Comparison of ENCODE assay signal across 11 cellular contexts in the genomic region with DNA sequence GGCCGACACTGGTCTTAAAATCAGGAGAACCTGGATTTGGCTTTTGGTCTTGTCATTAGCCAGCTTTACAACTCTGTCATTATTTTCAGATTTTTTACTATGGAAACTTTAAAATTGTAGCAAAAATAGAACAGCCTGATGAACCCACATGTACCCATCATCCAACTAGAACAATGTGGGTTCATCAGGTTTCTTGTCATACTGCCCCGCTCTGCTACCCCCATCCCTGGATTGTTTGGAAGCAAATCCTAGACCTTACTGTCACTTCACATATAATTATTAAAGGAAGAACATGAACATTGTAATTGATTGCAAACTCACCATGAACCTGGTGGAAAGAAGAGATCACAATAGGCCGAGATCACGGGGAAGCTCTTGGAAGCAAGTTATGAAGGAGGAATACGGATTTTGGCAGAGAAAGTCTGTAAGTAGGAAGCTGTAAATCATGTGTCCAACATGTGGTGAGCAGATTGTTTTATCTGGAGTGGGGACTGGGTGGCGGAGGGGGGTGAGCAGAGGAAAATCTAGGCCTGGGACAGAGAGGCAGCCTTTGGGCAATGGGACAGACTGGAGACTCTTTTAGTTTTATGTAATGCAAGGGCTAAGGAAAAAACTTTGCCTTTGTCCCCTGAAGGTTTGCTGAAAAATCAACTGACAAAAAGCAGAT.
DNase-seq lines count a peak whose midpoint lies in the region; ATAC-seq and TF ChIP-seq lines count a peak whose summit lies in the region.
"Had no signal": no experiment of that assay in that cellular context is flagged by ENCODE, and none has a peak within 500 bp of the region (broad histone marks: within the 10 kb centered on the region; RNA-seq: fewer than 3 reads in every experiment).

No MANE protein-coding gene starts in this region.

- no peak overlapping the region for H3K9ac ChIP-seq in rectal smooth muscle tissue (ENCODE audit: low read length)

- H3K27me3 Mint-ChIP-seq in T-helper 17 cell: no peaks in the 10 kb centered on the region

- no peaks in the 10 kb centered on the region for H3K27me3 ChIP-seq in rectal smooth muscle tissue (ENCODE audit: control insufficient read depth, insufficient read depth, low read length)
- H3K27me3 ChIP-seq: hepatocyte had no signal

- H3K36me3 Mint-ChIP-seq in T-helper 17 cell (ENCODE audit: low read depth): peaks cover 2% of the 10 kb centered on the region

- H3K4me1 Mint-ChIP-seq in T-helper 17 cell: peaks cover 42% of the 10 kb centered on the region

- H3K36me3 ChIP-seq in rectal smooth muscle tissue (ENCODE audit: control insufficient read depth, insufficient read depth, low read length): no peaks in the 10 kb centered on the region

- H3K4me1 ChIP-seq in rectal smooth muscle tissue (ENCODE audit: control insufficient read depth, insufficient read depth, low read length): no peaks in the 10 kb centered on the region

- H3K4me3 Mint-ChIP-seq in T-helper 17 cell: no peak overlapping the region

- peak overlapping the region; percentile 45 for H3K27ac ChIP-seq in rectal smooth muscle tissue (ENCODE audit: low read depth, low read length)

- H3K4me3 ChIP-seq in foreskin fibroblast (ENCODE audit: low read depth in 1 of 2, low read length in 2 of 2) (no peak overlapping the region), rectal smooth muscle tissue (ENCODE audit: low read length) (no peak overlapping the region)
- H3K4me3 ChIP-seq: hepatocyte had no signal

- peak; percentile 48 for DNase-seq in GM04503 (ENCODE audit: low read depth)
- no peak for DNase-seq in T-helper 17 cell
- DNase-seq in foreskin fibroblast: peak; percentile 49 to 80
- DNase-seq in NCI-H2029 treated with DMSO at 0.1 percent for 48 hours (lab: John Stamatoyannopoulos, UW): no peak
- DNase-seq in NCI-H446 (lab: John Stamatoyannopoulos, UW): no peak
- DNase-seq: amygdala, GDM1 had no signal

- no peaks in the 10 kb centered on the region for H3K9me3 ChIP-seq in T-helper 17 cell (ENCODE audit: control insufficient read depth, low read length, poor library complexity, severe bottlenecking)

- H3K27ac Mint-ChIP-seq in T-helper 17 cell: peak overlapping the region; percentile 99

- ATAC-seq in T-helper 17 cell: no peak
- no peak for ATAC-seq in GM19452 (IDR thresholded peaks at IDR 0.05; ENCODE audit: unreplicated experiment)
- ATAC-seq in HG02973 (IDR thresholded peaks at IDR 0.05; ENCODE audit: unreplicated experiment): no peak

- no peak for TF ChIP-seq CTCF in foreskin fibroblast (IDR thresholded peaks at IDR 0.05; ENCODE audit: low read depth, low read length)

Comparison
In these comparisons a context has a peak if more than half of its experiments do, and no peak if none do; other contexts are left out.
1. DNase-seq: peak in GM04503 (single experiment) and foreskin fibroblast (2 of 2); none in T-helper 17 cell (0 of 3), NCI-H2029 treated with DMSO at 0.1 percent for 48 hours (single experiment) and NCI-H446 (0 of 2).